In genomic region chr18:31716362-31716761, GRCh38 we compare ENCODE assay signal across 25 cellular contexts. TPM values are rescaled to one million over a fixed set of nuclear protein-coding genes. Genes with fewer than 3 reads are reported as not detected.
A peak's percentile ranks its signal among the peaks of the same experiment; 100 is the strongest.
DNase-seq lines count a peak whose midpoint lies in the region; ATAC-seq and TF ChIP-seq lines count a peak whose summit lies in the region.
"Had no signal": no experiment of that assay in that cellular context is flagged by ENCODE, and none has a peak within 500 bp of the region (broad histone marks: within the 10 kb centered on the region; RNA-seq: fewer than 3 reads in every experiment).

No MANE protein-coding gene starts in this region.

- no peaks in the 10 kb centered on the region for H3F3A ChIP-seq in PC-3 (ENCODE audit: low read length, unreplicated experiment)

- H3K4me3 ChIP-seq in mammary epithelial cell (replicated peaks in 1 of 3; ENCODE audit: insufficient read depth in 1 of 3, low read depth in 2 of 3, low read length in 3 of 3) = no peak overlapping the region
- H3K4me3 ChIP-seq in breast epithelium = no peak overlapping the region
- H3K4me3 ChIP-seq in PC-3 (ENCODE audit: low read length) = no peak overlapping the region
- no peak overlapping the region for H3K4me3 ChIP-seq in spleen
- no peak overlapping the region for H3K4me3 ChIP-seq in sigmoid colon
- H3K4me3 ChIP-seq: SK-N-MC had no signal

- ATAC-seq in HG02642 (IDR thresholded peaks at IDR 0.05; ENCODE audit: poor library complexity, unreplicated experiment) = peak; percentile 53
- ATAC-seq in PC-3 = no peak
- ATAC-seq: CD8-positive, alpha-beta T cell; Panc1; Right ventricle myocardium inferior; T-cell had no signal

- TF ChIP-seq EP300 in sigmoid colon (IDR thresholded peaks at IDR 0.05) = no peak

- H3K4me2 ChIP-seq in mammary epithelial cell (ENCODE audit: insufficient read depth, low read depth, low read length) (no peak overlapping the region), PC-3 (ENCODE audit: low read length) (no peak overlapping the region)

- H4K20me1 ChIP-seq in mammary epithelial cell (ENCODE audit: insufficient read depth, low read length) = no peaks in the 10 kb centered on the region
- no peaks in the 10 kb centered on the region for H4K20me1 ChIP-seq in PC-3 (ENCODE audit: low read length)

- H3K36me3 ChIP-seq in mammary epithelial cell (ENCODE audit: insufficient read depth, low read length) (no peaks in the 10 kb centered on the region), breast epithelium (no peaks in the 10 kb centered on the region), PC-3 (ENCODE audit: low read depth, low read length) (no peaks in the 10 kb centered on the region), spleen (no peaks in the 10 kb centered on the region), sigmoid colon (no peaks in the 10 kb centered on the region)

- CTCF ChIA-PET in mammary epithelial cell (lab: Charles Lee; ENCODE audit: low non-redundant PET) (no interaction called here), PC-3 (lab: Charles Lee) (no interaction called here)

- no peaks in the 10 kb centered on the region for H3K27me3 ChIP-seq in mammary epithelial cell (ENCODE audit: insufficient read depth, low read length)
- H3K27me3 ChIP-seq in breast epithelium = no peaks in the 10 kb centered on the region
- H3K27me3 ChIP-seq in PC-3 (ENCODE audit: low read length) = no peaks in the 10 kb centered on the region
- H3K27me3 ChIP-seq in spleen (replicated peaks in 1 of 7) = no peaks in the 10 kb centered on the region
- H3K27me3 ChIP-seq in sigmoid colon = no peaks in the 10 kb centered on the region

- H2AFZ ChIP-seq in mammary epithelial cell (ENCODE audit: low read depth, low read length) (peak overlapping the region; percentile 3), PC-3 (ENCODE audit: low read length) (no peak overlapping the region)

- TF ChIP-seq POLR2A in breast epithelium (IDR thresholded peaks at IDR 0.05) = no peak
- TF ChIP-seq POLR2A in spleen (IDR thresholded peaks at IDR 0.05) = no peak
- no peak for TF ChIP-seq POLR2A in sigmoid colon (IDR thresholded peaks at IDR 0.05)

- H3K9me3 ChIP-seq in mammary epithelial cell (replicated peaks; ENCODE audit: insufficient read depth, low read length) = peaks cover 4% of the 10 kb centered on the region
- peaks cover 0 to 7% of the 10 kb centered on the region in 2 donors for H3K9me3 ChIP-seq in breast epithelium
- H3K9me3 ChIP-seq in PC-3 (ENCODE audit: low read length) = no peaks in the 10 kb centered on the region
- peaks cover 0 to 12% (median 4%) of the 10 kb centered on the region in 8 donors for H3K9me3 ChIP-seq in spleen
- H3K9me3 ChIP-seq in sigmoid colon = no peaks in the 10 kb centered on the region

- TF ChIP-seq CTCF in mammary epithelial cell (conservative IDR thresholded peaks at IDR 0.05 in 1 of 2, IDR thresholded peaks at IDR 0.05 in 1 of 2; ENCODE audit: extremely low read depth in 1 of 2, insufficient read depth in 1 of 2, low read depth in 1 of 2, low read length in 2 of 2) (no peak), breast epithelium (IDR thresholded peaks at IDR 0.05) (no peak), PC-3 (conservative IDR thresholded peaks at IDR 0.05; ENCODE audit: low read depth, low read length) (no peak), spleen (IDR thresholded peaks at IDR 0.05 in 8 of 11, conservative IDR thresholded peaks at IDR 0.05 in 3 of 11) (no peak), sigmoid colon (IDR thresholded peaks at IDR 0.05) (no peak)

- WGBS in mammary epithelial cell (ENCODE audit: low coverage, missing lambda C conversion rate) = 91% methylated on average over 3 of the region's 3 CpGs
- WGBS in spleen, 5 donors = 60 to 85% (median 72%) methylated on average over 3 of the region's 3 CpGs
- WGBS in sigmoid colon, 2 donors = 62 to 66% methylated on average over 3 of the region's 3 CpGs

- peaks cover 6% of the 10 kb centered on the region for H3K4me1 ChIP-seq in mammary epithelial cell (ENCODE audit: insufficient read depth, low read length)
- H3K4me1 ChIP-seq in breast epithelium = no peaks in the 10 kb centered on the region
- H3K4me1 ChIP-seq in PC-3 (ENCODE audit: insufficient read depth, low read length) = no peaks in the 10 kb centered on the region
- no peaks in the 10 kb centered on the region for H3K4me1 ChIP-seq in spleen
- H3K4me1 ChIP-seq in sigmoid colon = no peaks in the 10 kb centered on the region

- no TSS peak for BruUV-seq in mammary epithelial cell (replicated peaks; lab: Mats Ljungman, UMichigan)
- no TSS peak for BruUV-seq in PC-3 (replicated peaks; lab: Mats Ljungman, UMichigan)

- DNase-seq in mammary epithelial cell (no peak), breast epithelium (ENCODE audit: low spot score in 2 of 2) (no peak), NCI-H69 (lab: John Stamatoyannopoulos, UW) (peak; percentile 19), NCI-H2171 (lab: John Stamatoyannopoulos, UW) (no peak), PC-3 (no peak), spleen (no peak), sigmoid colon (no peak)
- DNase-seq: CD8-positive, alpha-beta T cell; DND-41; GF-D8; H9; NCI-H1436 treated with DMSO at 0.1 percent for 48 hours; NCI-H2107; NCI-H446; NCI-H748 treated with DMSO at 0.1 percent for 48 hours; T-cell; T1000 had no signal

- dilution Hi-C loops in mammary epithelial cell (cut with HindIII; ENCODE audit: low sequenced_read_pairs) = loop anchor here (25.0 kb wide), 1 partner anchor 154 kb away; no protein-coding TSS in a partner anchor

- no peaks in the 10 kb centered on the region for H3K79me2 ChIP-seq in mammary epithelial cell (ENCODE audit: insufficient read depth, low read length)
- no peaks in the 10 kb centered on the region for H3K79me2 ChIP-seq in PC-3 (ENCODE audit: low read length)

- H3K27ac ChIP-seq in mammary epithelial cell (ENCODE audit: insufficient read depth, low read depth, low read length) (no peak overlapping the region), breast epithelium (no peak overlapping the region), PC-3 (ENCODE audit: low read length) (no peak overlapping the region), spleen (no peak overlapping the region), sigmoid colon (no peak overlapping the region)
- H3K27ac ChIP-seq: 22Rv1, SK-N-MC had no signal

- in situ Hi-C loops in mammary epithelial cell (cut with MboI; ENCODE audit: low sequenced_read_pairs in 2 of 2) = loop anchor here in 1 of 2 donors (10.0 kb wide), 1 partner anchor 152 kb away; no protein-coding TSS in a partner anchor

- POLR2A ChIA-PET in PC-3 (lab: Charles Lee; ENCODE audit: unreplicated experiment) = no interaction called here

- intact Hi-C loops in mammary epithelial cell (cut with micrococcal nuclease) (no loop called here), breast epithelium (cut with DNase I; ENCODE audit: low total_unique reads) (no loop called here), PC-3 (cut with micrococcal nuclease) (no loop called here), spleen (cut with DNase I; ENCODE audit: low total_unique reads) (no loop called here), sigmoid colon (cut with DNase I) (no loop called here)

- H3K9ac ChIP-seq in mammary epithelial cell (ENCODE audit: insufficient read depth, low read length) (no peak overlapping the region), PC-3 (ENCODE audit: low read length) (no peak overlapping the region)

- no peaks in the 10 kb centered on the region for H3K9me2 ChIP-seq in PC-3 (replicated peaks; ENCODE audit: low read length)

RNA-seq across cellular contexts. Expression of gene B4GALT6, which starts 32.0 kb away (rescaled TPM):
- total RNA-seq in mammary epithelial cell = 10 to 100 TPM in 1 of 2 donors, 1 to 10 TPM in 1; 7.2 to 17.1 TPM
- polyA plus RNA-seq in mammary epithelial cell = 6.1 TPM
- polyA minus RNA-seq in mammary epithelial cell = 31.4 TPM
- total RNA-seq in breast epithelium = 1 to 10 TPM; 2.9 to 3.8 (median 3.0) TPM
- 1.4 and 2.4 TPM in 2 replicates for total RNA-seq in PC-3 (2014; rRNA removed)
- 1 to 10 TPM; 2.0 to 9.1 (median 5.5) TPM for total RNA-seq in spleen
- polyA plus RNA-seq in spleen = under 1 TPM; 0.42 to 1.00 (median 0.56) TPM
- total RNA-seq in sigmoid colon = 1 to 10 TPM; 4.6 to 7.8 (median 5.0) TPM
- polyA plus RNA-seq in sigmoid colon = 1 to 10 TPM in 2 of 3 donors, not detected in 1; 1.2 to 2.5 TPM
- polyA plus RNA-seq: IgD-negative memory B cell had no signal

RNA-seq across cellular contexts. Expression of gene SLC25A52, which starts 44.3 kb away (rescaled TPM):
- total RNA-seq in mammary epithelial cell (under 1 TPM in 1 of 2 donors, not detected in 1; 0.17 TPM), breast epithelium (under 1 TPM in 1 of 3 donors, not detected in 2; 0.59 TPM), PC-3 (2014; rRNA removed) (not detected in 2 replicates), spleen (1 to 10 TPM in 1 of 7 donors, not detected in 6; 1.4 TPM), sigmoid colon (not detected)
- polyA plus RNA-seq in mammary epithelial cell (not detected), spleen (under 1 TPM in 1 of 3 donors, not detected in 2; 0.09 TPM), sigmoid colon (not detected)
- not detected for polyA minus RNA-seq in mammary epithelial cell
- total RNA-seq: CD8-positive, alpha-beta T cell; H9; HT-29; Right ventricle myocardium inferior; T-cell had no signal
- polyA plus RNA-seq: BJ, IgD-negative memory B cell had no signal
